28 cellular contexts compared by ENCODE assay signal in genomic region chr2:176399199-176399598, GRCh38.
"Had no signal": no experiment of that assay in that cellular context is flagged by ENCODE, and none has a peak within 500 bp of the region (broad histone marks: within the 10 kb centered on the region; RNA-seq: fewer than 3 reads in every experiment).

No MANE protein-coding gene starts in this region.

- ATAC-seq: naive thymus-derived CD4-positive, alpha-beta T cell; natural killer cell; psoas muscle; right cardiac atrium; right lobe of liver; stimulated activated effector memory CD8-positive, alpha-beta T cell treated with anti-CD3 and anti-CD28 coated beads, Interleukin-12 subunit alpha, Interleukin-12 subunit beta, amount 100 ng/mL, for 72 hours; stimulated activated naive B cell treated with anti-CD40 and anti-IgM and Interleukin-4, amounts not matched to agents 10 μg/mL and 1 μg/mL and 100 μg/mL, for 72 hours; upper lobe of right lung had no signal

- H3K4me3 ChIP-seq: ovary, psoas muscle, right lobe of liver, sigmoid colon, stomach, thoracic aorta, tibial artery, transverse colon, upper lobe of right lung, uterus had no signal

- DNase-seq: naive thymus-derived CD4-positive, alpha-beta T cell; natural killer cell; nephron progenitor cell; nucleus accumbens; ovary; posterior cingulate gyrus; psoas muscle; right cardiac atrium; right lobe of liver; sigmoid colon; small intestine; stimulated activated CD4-positive, alpha-beta T cell treated with anti-CD3 and anti-CD28 coated beads, Interleukin-1b, Interleukin-23, amount 100 ng/mL, for 48 hours; stimulated activated CD4-positive, alpha-beta T cell treated with anti-CD3 and anti-CD28 coated beads, Interleukin-4, amount 100 ng/mL, for 24 hours; stimulated activated naive B cell treated with anti-CD40 and anti-IgM and Interleukin-4, amounts not matched to agents 10 μg/mL and 1 μg/mL and 100 μg/mL, for 72 hours; stimulated activated naive CD4-positive, alpha-beta T cell treated with Interleukin-2 at 50 U/mL for 16 hours; stomach; tibial artery; transverse colon; upper lobe of right lung; uterus had no signal

- H3K27ac ChIP-seq: neutrophil, ovary, parathyroid adenoma, psoas muscle, right lobe of liver, sigmoid colon, stomach, transverse colon, upper lobe of right lung, uterus had no signal

- H3K79me2 ChIP-seq: parathyroid adenoma had no signal

- H2AFZ ChIP-seq: parathyroid adenoma had no signal

- H3K9me3 ChIP-seq: neutrophil, ovary, psoas muscle, right lobe of liver, sigmoid colon, stomach, thoracic aorta, tibial artery, transverse colon, upper lobe of right lung, uterus had no signal

- H3K36me3 ChIP-seq: neutrophil, ovary, right lobe of liver, sigmoid colon, stomach, thoracic aorta, tibial artery, transverse colon, upper lobe of right lung, uterus had no signal

- H3K9me3 Mint-ChIP-seq: natural killer cell; nephron progenitor cell; neural crest cell; stimulated activated effector memory CD8-positive, alpha-beta T cell treated with anti-CD3 and anti-CD28 coated beads, Interleukin-12 subunit alpha, Interleukin-12 subunit beta, amount 100 ng/mL, for 72 hours; stimulated activated naive B cell treated with anti-CD40 and anti-IgM and Interleukin-4, amounts not matched to agents 10 μg/mL and 1 μg/mL and 100 μg/mL, for 72 hours; stimulated activated naive CD8-positive, alpha-beta T cell treated with anti-CD3 and anti-CD28 coated beads, Interleukin-15, Interleukin-2, amounts not matched to agents 100 ng/mL and 50 ng/mL, for 24 hours; type B pancreatic cell had no signal

- H3K9ac ChIP-seq: parathyroid adenoma had no signal

- H3K27me3 ChIP-seq: ovary, right lobe of liver, sigmoid colon, stomach, tibial artery, transverse colon, upper lobe of right lung, uterus had no signal

- H3K4me1 Mint-ChIP-seq: naive thymus-derived CD4-positive, alpha-beta T cell; natural killer cell; neural crest cell; stimulated activated effector memory CD8-positive, alpha-beta T cell treated with anti-CD3 and anti-CD28 coated beads, Interleukin-12 subunit alpha, Interleukin-12 subunit beta, amount 100 ng/mL, for 72 hours; stimulated activated naive B cell treated with anti-CD40 and anti-IgM and Interleukin-4, amounts not matched to agents 10 μg/mL and 1 μg/mL and 100 μg/mL, for 72 hours had no signal

- H3K27ac Mint-ChIP-seq: naive thymus-derived CD4-positive, alpha-beta T cell; natural killer cell; progenitor cell of endocrine pancreas; stimulated activated effector memory CD8-positive, alpha-beta T cell treated with anti-CD3 and anti-CD28 coated beads, Interleukin-12 subunit alpha, Interleukin-12 subunit beta, amount 100 ng/mL, for 72 hours; stimulated activated naive B cell treated with anti-CD40 and anti-IgM and Interleukin-4, amounts not matched to agents 10 μg/mL and 1 μg/mL and 100 μg/mL, for 72 hours; stimulated activated naive CD8-positive, alpha-beta T cell treated with anti-CD3 and anti-CD28 coated beads, Interleukin-15, Interleukin-2, amounts not matched to agents 100 ng/mL and 50 ng/mL, for 24 hours; type B pancreatic cell had no signal

- H3K4me1 ChIP-seq: parathyroid adenoma, psoas muscle, right lobe of liver, sigmoid colon, stomach, transverse colon, upper lobe of right lung, uterus had no signal

- H3K4me3 Mint-ChIP-seq: naive thymus-derived CD4-positive, alpha-beta T cell; natural killer cell; nephron progenitor cell; neural crest cell; stimulated activated effector memory CD8-positive, alpha-beta T cell treated with anti-CD3 and anti-CD28 coated beads, Interleukin-12 subunit alpha, Interleukin-12 subunit beta, amount 100 ng/mL, for 72 hours; stimulated activated naive B cell treated with anti-CD40 and anti-IgM and Interleukin-4, amounts not matched to agents 10 μg/mL and 1 μg/mL and 100 μg/mL, for 72 hours; stimulated activated naive CD8-positive, alpha-beta T cell treated with anti-CD3 and anti-CD28 coated beads, Interleukin-15, Interleukin-2, amounts not matched to agents 100 ng/mL and 50 ng/mL, for 24 hours; type B pancreatic cell had no signal

- H3K36me3 Mint-ChIP-seq: naive thymus-derived CD4-positive, alpha-beta T cell; natural killer cell; stimulated activated effector memory CD8-positive, alpha-beta T cell treated with anti-CD3 and anti-CD28 coated beads, Interleukin-12 subunit alpha, Interleukin-12 subunit beta, amount 100 ng/mL, for 72 hours; stimulated activated naive B cell treated with anti-CD40 and anti-IgM and Interleukin-4, amounts not matched to agents 10 μg/mL and 1 μg/mL and 100 μg/mL, for 72 hours; type B pancreatic cell had no signal
